Comparison of ENCODE assay signal across 8 cellular contexts in genomic region chr9:36023260-36024048, GRCh38. TPM values are rescaled to one million over a fixed set of nuclear protein-coding genes. Genes with fewer than 3 reads are reported as not detected.
DNase-seq lines count a peak whose midpoint lies in the region; ATAC-seq and TF ChIP-seq lines count a peak whose summit lies in the region.

No MANE protein-coding gene starts in this region.

- no peak for TF ChIP-seq POLR2A in sigmoid colon (IDR thresholded peaks at IDR 0.05)

- CTCF ChIA-PET in T-cell (lab: Charles Lee), result interaction anchor here (0.6 to 3.0 kb wide), 15 partner anchors 11 to 346 kb away, joined by 3 to 17 read pairs (median 4); no protein-coding TSS in a partner anchor

- H3K4me1 ChIP-seq in right cardiac atrium (ENCODE audit: control insufficient read depth, insufficient read depth, low read length), result no peaks in the 10 kb centered on the region
- H3K4me1 ChIP-seq in sigmoid colon, result no peaks in the 10 kb centered on the region

- H3K36me3 ChIP-seq in sigmoid colon, result no peaks in the 10 kb centered on the region

- ATAC-seq in T-cell (replicated peaks in 1 of 4) (peak; percentile 73 to 80 (median 76)), right cardiac atrium (peak; percentile 43 to 71), GM19463 (IDR thresholded peaks at IDR 0.05; ENCODE audit: unreplicated experiment) (no peak), HG02973 (IDR thresholded peaks at IDR 0.05; ENCODE audit: unreplicated experiment) (no peak)

- POLR2A ChIA-PET in T-cell (lab: Charles Lee), result no interaction called here

- WGBS in right cardiac atrium, result 50% methylated on average over 13 of the region's 13 CpGs
- WGBS in sigmoid colon, 2 donors, result 47 to 52% methylated on average over 13 of the region's 13 CpGs

- DNase-seq in NCI-H1048 (lab: John Stamatoyannopoulos, UW) (peak; percentile 31), T-cell (peak; percentile 31 to 70 (median 56)), amniotic epithelial cell (ENCODE audit: low read depth) (peak; percentile 63), right cardiac atrium (peak; percentile 43 to 75 (median 62)), sigmoid colon (no peak)

- H3K27me3 ChIP-seq in right cardiac atrium (ENCODE audit: control insufficient read depth, insufficient read depth), result no peaks in the 10 kb centered on the region
- no peaks in the 10 kb centered on the region for H3K27me3 ChIP-seq in sigmoid colon

- H3K4me3 ChIP-seq in right cardiac atrium (ENCODE audit: low read length) (no peak overlapping the region), sigmoid colon (no peak overlapping the region)

- intact Hi-C loops in right cardiac atrium (cut with DNase I) (loop anchor here (2.0 to 10.0 kb wide), 4 partner anchors 61 to 119 kb away; partner anchors contain the start of genes OR2S2 (in 2 of the 4), HRCT1 (in 1 of the 4) and SPAAR (in 1 of the 4)), sigmoid colon (cut with DNase I) (loop anchor here (5.0 kb wide), 1 partner anchor 66 kb away; the partner anchor contains the start of gene OR2S2)

- TF ChIP-seq CTCF in GM12872 (IDR thresholded peaks at IDR 0.05; ENCODE audit: insufficient read depth, low read depth, low read length) (peak; percentile 78), sigmoid colon (IDR thresholded peaks at IDR 0.05) (peak in 3 of 4 experiments; percentile 53 to 69 (median 61))

- peak overlapping the region in 1 of 2 donors; percentile 8 for H3K27ac Mint-ChIP-seq in T-cell

- H3K4me1 Mint-ChIP-seq in T-cell, result peaks cover 0 to 6% (median 1%) of the 10 kb centered on the region in 3 donors

- H3K9me3 ChIP-seq in right cardiac atrium (ENCODE audit: control insufficient read depth, low read length) (no peaks in the 10 kb centered on the region), sigmoid colon (no peaks in the 10 kb centered on the region)

- TF ChIP-seq EP300 in sigmoid colon (IDR thresholded peaks at IDR 0.05), result no peak

- H3K36me3 Mint-ChIP-seq in T-cell, result no peaks in the 10 kb centered on the region

- H3K9me3 Mint-ChIP-seq in T-cell, result no peaks in the 10 kb centered on the region

- H3K27ac ChIP-seq in right cardiac atrium (ENCODE audit: low read length), result no peak overlapping the region
- H3K27ac ChIP-seq in sigmoid colon, result no peak overlapping the region

- peaks cover 6 to 10% of the 10 kb centered on the region in 2 donors for H3K27me3 Mint-ChIP-seq in T-cell

- no peak overlapping the region for H3K4me3 Mint-ChIP-seq in T-cell

RNA-seq across cellular contexts. Expression of gene RECK, which starts 13.3 kb away (rescaled TPM):
- total RNA-seq in T-cell, result 10 to 100 TPM in 2 of 5 donors, 1 to 10 TPM in 3; 8.9 to 11.4 (median 9.9) TPM
- total RNA-seq in right cardiac atrium, result 10 to 100 TPM in 1 of 4 donors, 1 to 10 TPM in 3; 7.4 to 10.1 (median 8.6) TPM
- polyA plus RNA-seq in right cardiac atrium, result 4.3 TPM
- total RNA-seq in sigmoid colon, result 10 to 100 TPM; 11.1 to 22.2 (median 16.6) TPM
- 1 to 10 TPM in 2 of 3 donors, under 1 TPM in 1; 0.23 to 3.6 (median 1.2) TPM for polyA plus RNA-seq in sigmoid colon

Comparison
In these comparisons a context has a peak if more than half of its experiments do, and no peak if none do; other contexts are left out.
1. ATAC-seq: peak in T-cell (4 of 4) and right cardiac atrium (2 of 2); none in GM19463 (single experiment) and HG02973 (single experiment).